1 cellular context compared by ENCODE assay signal in genomic region chr15:39426552-39427532, GRCh38.
A peak's percentile ranks its signal among the peaks of the same experiment; 100 is the strongest.
TF ChIP-seq lines count a peak whose summit lies in the region.

No MANE protein-coding gene starts in this region.

TF ChIP-seq in GM12878, 131 proteins besides CTCF, POLR2A, EP300 and RAD21 (continued from another document and continues in another):
- TF ChIP-seq, protein P1, sequence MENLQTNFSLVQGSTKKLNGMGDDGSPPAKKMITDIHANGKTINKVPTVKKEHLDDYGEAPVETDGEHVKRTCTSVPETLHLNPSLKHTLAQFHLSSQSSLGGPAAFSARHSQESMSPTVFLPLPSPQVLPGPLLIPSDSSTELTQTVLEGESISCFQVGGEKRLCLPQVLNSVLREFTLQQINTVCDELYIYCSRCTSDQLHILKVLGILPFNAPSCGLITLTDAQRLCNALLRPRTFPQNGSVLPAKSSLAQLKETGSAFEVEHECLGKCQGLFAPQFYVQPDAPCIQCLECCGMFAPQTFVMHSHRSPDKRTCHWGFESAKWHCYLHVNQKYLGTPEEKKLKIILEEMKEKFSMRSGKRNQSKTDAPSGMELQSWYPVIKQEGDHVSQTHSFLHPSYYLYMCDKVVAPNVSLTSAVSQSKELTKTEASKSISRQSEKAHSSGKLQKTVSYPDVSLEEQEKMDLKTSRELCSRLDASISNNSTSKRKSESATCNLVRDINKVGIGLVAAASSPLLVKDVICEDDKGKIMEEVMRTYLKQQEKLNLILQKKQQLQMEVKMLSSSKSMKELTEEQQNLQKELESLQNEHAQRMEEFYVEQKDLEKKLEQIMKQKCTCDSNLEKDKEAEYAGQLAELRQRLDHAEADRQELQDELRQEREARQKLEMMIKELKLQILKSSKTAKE (IDR thresholded peaks at IDR 0.05; ENCODE audit: low read depth, poor library complexity, severe bottlenecking), result peak; percentile 89
- TF ChIP-seq BACH1 (IDR thresholded peaks at IDR 0.05; ENCODE audit: borderline replicate concordance), result peak; percentile 57; the same call in 1 of the 2 replicates
- no peak for TF ChIP-seq ZNF217 (IDR thresholded peaks at IDR 0.05)
- no peak for TF ChIP-seq JUND (IDR thresholded peaks at IDR 0.05; ENCODE audit: low read depth, low read length)
- TF ChIP-seq NR2C1 (IDR thresholded peaks at IDR 0.05), result no peak
- TF ChIP-seq SREBF1 (IDR thresholded peaks at IDR 0.05; ENCODE audit: low read length), result no peak
- no peak for TF ChIP-seq NRF1 (conservative IDR thresholded peaks at IDR 0.05; ENCODE audit: low read depth, low read length)
- TF ChIP-seq ZBED1 (IDR thresholded peaks at IDR 0.05; ENCODE audit: borderline replicate concordance), result no peak
- TF ChIP-seq MEF2B (IDR thresholded peaks at IDR 0.05; ENCODE audit: partially characterized antibody, poor library complexity, severe bottlenecking), result peak; percentile 72
- TF ChIP-seq, protein P2, sequence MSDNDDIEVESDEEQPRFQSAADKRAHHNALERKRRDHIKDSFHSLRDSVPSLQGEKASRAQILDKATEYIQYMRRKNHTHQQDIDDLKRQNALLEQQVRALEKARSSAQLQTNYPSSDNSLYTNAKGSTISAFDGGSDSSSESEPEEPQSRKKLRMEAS (IDR thresholded peaks at IDR 0.05; ENCODE audit: low read depth, low read length), result peak; percentile 82
- TF ChIP-seq, protein P3, sequence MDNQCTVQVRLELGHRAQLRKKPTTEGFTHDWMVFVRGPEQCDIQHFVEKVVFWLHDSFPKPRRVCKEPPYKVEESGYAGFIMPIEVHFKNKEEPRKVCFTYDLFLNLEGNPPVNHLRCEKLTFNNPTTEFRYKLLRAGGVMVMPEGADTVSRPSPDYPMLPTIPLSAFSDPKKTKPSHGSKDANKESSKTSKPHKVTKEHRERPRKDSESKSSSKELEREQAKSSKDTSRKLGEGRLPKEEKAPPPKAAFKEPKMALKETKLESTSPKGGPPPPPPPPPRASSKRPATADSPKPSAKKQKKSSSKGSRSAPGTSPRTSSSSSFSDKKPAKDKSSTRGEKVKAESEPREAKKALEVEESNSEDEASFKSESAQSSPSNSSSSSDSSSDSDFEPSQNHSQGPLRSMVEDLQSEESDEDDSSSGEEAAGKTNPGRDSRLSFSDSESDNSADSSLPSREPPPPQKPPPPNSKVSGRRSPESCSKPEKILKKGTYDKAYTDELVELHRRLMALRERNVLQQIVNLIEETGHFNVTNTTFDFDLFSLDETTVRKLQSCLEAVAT (IDR thresholded peaks at IDR 0.05), result peak; percentile 92
- TF ChIP-seq DPF2 (IDR thresholded peaks at IDR 0.05), result peak; percentile 71
- no peak for TF ChIP-seq HDGF (IDR thresholded peaks at IDR 0.05)
- TF ChIP-seq ASH2L (IDR thresholded peaks at IDR 0.05; ENCODE audit: borderline replicate concordance, low read depth), result no peak
- TF ChIP-seq NFYA (IDR thresholded peaks at IDR 0.05; ENCODE audit: borderline replicate concordance, low read depth, low read length), result no peak
- peak; percentile 49; the same call in 1 of the 2 replicates for TF ChIP-seq JUNB (IDR thresholded peaks at IDR 0.05)
- TF ChIP-seq POU2F2 (IDR thresholded peaks at IDR 0.05; ENCODE audit: borderline replicate concordance, low read depth, low read length), result peak; percentile 67; the same call in 1 of the 3 replicates
- peak; percentile 64; the same call in 1 of the 2 replicates for TF ChIP-seq RCOR1 (conservative IDR thresholded peaks at IDR 0.05; ENCODE audit: low read depth, low read length)
- no peak for TF ChIP-seq E4F1 (IDR thresholded peaks at IDR 0.05; ENCODE audit: borderline replicate concordance, partially characterized antibody)
- TF ChIP-seq HCFC1 (IDR thresholded peaks at IDR 0.05; ENCODE audit: low read length), result no peak
- TF ChIP-seq YY1 (IDR thresholded peaks at IDR 0.05; ENCODE audit: low read depth, low read length), result 0 out of 2 replicates have a peak, but pooled peaks have one; percentile 21
- no peak for TF ChIP-seq MXI1 (IDR thresholded peaks at IDR 0.05; ENCODE audit: low read depth, low read length)
- no peak for TF ChIP-seq SUPT20H (IDR thresholded peaks at IDR 0.05; ENCODE audit: borderline replicate concordance, control insufficient read depth, low read depth, low read length)
- TF ChIP-seq NFXL1 (IDR thresholded peaks at IDR 0.05; ENCODE audit: borderline replicate concordance), result no peak
- TF ChIP-seq MTA3 (IDR thresholded peaks at IDR 0.05; ENCODE audit: borderline replicate concordance, low read length), result peak; percentile 88; the same call in 1 of the 2 replicates
- TF ChIP-seq, protein P4, sequence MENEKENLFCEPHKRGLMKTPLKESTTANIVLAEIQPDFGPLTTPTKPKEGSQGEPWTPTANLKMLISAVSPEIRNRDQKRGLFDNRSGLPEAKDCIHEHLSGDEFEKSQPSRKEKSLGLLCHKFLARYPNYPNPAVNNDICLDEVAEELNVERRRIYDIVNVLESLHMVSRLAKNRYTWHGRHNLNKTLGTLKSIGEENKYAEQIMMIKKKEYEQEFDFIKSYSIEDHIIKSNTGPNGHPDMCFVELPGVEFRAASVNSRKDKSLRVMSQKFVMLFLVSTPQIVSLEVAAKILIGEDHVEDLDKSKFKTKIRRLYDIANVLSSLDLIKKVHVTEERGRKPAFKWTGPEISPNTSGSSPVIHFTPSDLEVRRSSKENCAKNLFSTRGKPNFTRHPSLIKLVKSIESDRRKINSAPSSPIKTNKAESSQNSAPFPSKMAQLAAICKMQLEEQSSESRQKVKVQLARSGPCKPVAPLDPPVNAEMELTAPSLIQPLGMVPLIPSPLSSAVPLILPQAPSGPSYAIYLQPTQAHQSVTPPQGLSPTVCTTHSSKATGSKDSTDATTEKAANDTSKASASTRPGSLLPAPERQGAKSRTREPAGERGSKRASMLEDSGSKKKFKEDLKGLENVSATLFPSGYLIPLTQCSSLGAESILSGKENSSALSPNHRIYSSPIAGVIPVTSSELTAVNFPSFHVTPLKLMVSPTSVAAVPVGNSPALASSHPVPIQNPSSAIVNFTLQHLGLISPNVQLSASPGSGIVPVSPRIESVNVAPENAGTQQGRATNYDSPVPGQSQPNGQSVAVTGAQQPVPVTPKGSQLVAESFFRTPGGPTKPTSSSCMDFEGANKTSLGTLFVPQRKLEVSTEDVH (IDR thresholded peaks at IDR 0.05; ENCODE audit: low read depth, partially characterized antibody), result no peak
- TF ChIP-seq, protein P5, sequence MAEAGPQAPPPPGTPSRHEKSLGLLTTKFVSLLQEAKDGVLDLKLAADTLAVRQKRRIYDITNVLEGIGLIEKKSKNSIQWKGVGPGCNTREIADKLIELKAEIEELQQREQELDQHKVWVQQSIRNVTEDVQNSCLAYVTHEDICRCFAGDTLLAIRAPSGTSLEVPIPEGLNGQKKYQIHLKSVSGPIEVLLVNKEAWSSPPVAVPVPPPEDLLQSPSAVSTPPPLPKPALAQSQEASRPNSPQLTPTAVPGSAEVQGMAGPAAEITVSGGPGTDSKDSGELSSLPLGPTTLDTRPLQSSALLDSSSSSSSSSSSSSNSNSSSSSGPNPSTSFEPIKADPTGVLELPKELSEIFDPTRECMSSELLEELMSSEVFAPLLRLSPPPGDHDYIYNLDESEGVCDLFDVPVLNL (IDR thresholded peaks at IDR 0.05; ENCODE audit: low read depth, low read length), result no peak
- no peak for TF ChIP-seq KAT2A (conservative IDR thresholded peaks at IDR 0.05; ENCODE audit: control insufficient read depth, low read depth, low read length)
- TF ChIP-seq ZNF384 (IDR thresholded peaks at IDR 0.05; ENCODE audit: borderline replicate concordance, low read depth, low read length), result no peak
- peak; percentile 82 for TF ChIP-seq IKZF1 (conservative IDR thresholded peaks at IDR 0.05)
- 0 out of 2 replicates have a peak, but pooled peaks have one; percentile 40 for TF ChIP-seq WRNIP1 (IDR thresholded peaks at IDR 0.05; ENCODE audit: borderline replicate concordance, low read depth, low read length)
- TF ChIP-seq TAF1 (IDR thresholded peaks at IDR 0.05; ENCODE audit: borderline replicate concordance, low read depth, low read length), result no peak
- TF ChIP-seq, protein P6, sequence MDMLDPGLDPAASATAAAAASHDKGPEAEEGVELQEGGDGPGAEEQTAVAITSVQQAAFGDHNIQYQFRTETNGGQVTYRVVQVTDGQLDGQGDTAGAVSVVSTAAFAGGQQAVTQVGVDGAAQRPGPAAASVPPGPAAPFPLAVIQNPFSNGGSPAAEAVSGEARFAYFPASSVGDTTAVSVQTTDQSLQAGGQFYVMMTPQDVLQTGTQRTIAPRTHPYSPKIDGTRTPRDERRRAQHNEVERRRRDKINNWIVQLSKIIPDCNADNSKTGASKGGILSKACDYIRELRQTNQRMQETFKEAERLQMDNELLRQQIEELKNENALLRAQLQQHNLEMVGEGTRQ (IDR thresholded peaks at IDR 0.05; ENCODE audit: borderline replicate concordance, low read depth, low read length), result no peak; the same call in 1 of the 2 replicates
- no peak for TF ChIP-seq POLR2AphosphoS5 (IDR thresholded peaks at IDR 0.05; ENCODE audit: low read length)
- TF ChIP-seq EED (IDR thresholded peaks at IDR 0.05; ENCODE audit: low read depth), result peak; percentile 75
- TF ChIP-seq BHLHE40 (IDR thresholded peaks at IDR 0.05; ENCODE audit: borderline replicate concordance in 1 of 2, low read depth in 2 of 2, low read length in 1 of 2), result peak; percentile 99 to 100
- TF ChIP-seq MYC (IDR thresholded peaks at IDR 0.05; ENCODE audit: insufficient read depth, insufficient read length, insufficient replicate concordance, low read length, severe bottlenecking), result no peak
- peak; percentile 70 for TF ChIP-seq USF1 (IDR thresholded peaks at IDR 0.05; ENCODE audit: borderline replicate concordance, extremely low read length, insufficient read depth, low read depth, low read length)
- TF ChIP-seq CREM (IDR thresholded peaks at IDR 0.05; ENCODE audit: low read depth), result peak; percentile 82
- peak; percentile 76 for TF ChIP-seq FOXM1 (IDR thresholded peaks at IDR 0.05; ENCODE audit: low read depth, low read length)
- 0 out of 2 replicates have a peak, but pooled peaks have one; percentile 72 for TF ChIP-seq MEF2A (IDR thresholded peaks at IDR 0.05; ENCODE audit: insufficient read depth, low read depth, low read length)
- TF ChIP-seq EZH2 (IDR thresholded peaks at IDR 0.05; ENCODE audit: borderline replicate concordance, control insufficient read depth, low read depth, low read length), result no peak
- TF ChIP-seq, protein P7, sequence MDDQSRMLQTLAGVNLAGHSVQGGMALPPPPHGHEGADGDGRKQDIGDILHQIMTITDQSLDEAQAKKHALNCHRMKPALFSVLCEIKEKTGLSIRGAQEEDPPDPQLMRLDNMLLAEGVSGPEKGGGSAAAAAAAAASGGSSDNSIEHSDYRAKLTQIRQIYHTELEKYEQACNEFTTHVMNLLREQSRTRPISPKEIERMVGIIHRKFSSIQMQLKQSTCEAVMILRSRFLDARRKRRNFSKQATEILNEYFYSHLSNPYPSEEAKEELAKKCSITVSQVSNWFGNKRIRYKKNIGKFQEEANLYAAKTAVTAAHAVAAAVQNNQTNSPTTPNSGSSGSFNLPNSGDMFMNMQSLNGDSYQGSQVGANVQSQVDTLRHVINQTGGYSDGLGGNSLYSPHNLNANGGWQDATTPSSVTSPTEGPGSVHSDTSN (IDR thresholded peaks at IDR 0.05; ENCODE audit: insufficient replicate concordance, low read depth, low read length), result no peak
- TF ChIP-seq, protein P8, sequence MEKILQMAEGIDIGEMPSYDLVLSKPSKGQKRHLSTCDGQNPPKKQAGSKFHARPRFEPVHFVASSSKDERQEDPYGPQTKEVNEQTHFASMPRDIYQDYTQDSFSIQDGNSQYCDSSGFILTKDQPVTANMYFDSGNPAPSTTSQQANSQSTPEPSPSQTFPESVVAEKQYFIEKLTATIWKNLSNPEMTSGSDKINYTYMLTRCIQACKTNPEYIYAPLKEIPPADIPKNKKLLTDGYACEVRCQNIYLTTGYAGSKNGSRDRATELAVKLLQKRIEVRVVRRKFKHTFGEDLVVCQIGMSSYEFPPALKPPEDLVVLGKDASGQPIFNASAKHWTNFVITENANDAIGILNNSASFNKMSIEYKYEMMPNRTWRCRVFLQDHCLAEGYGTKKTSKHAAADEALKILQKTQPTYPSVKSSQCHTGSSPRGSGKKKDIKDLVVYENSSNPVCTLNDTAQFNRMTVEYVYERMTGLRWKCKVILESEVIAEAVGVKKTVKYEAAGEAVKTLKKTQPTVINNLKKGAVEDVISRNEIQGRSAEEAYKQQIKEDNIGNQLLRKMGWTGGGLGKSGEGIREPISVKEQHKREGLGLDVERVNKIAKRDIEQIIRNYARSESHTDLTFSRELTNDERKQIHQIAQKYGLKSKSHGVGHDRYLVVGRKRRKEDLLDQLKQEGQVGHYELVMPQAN (conservative IDR thresholded peaks at IDR 0.05), result no peak
- TF ChIP-seq RELA (IDR thresholded peaks at IDR 0.05; ENCODE audit: borderline replicate concordance, partially characterized antibody), result peak; percentile 70
- peak; percentile 96 for TF ChIP-seq TBL1XR1 (IDR thresholded peaks at IDR 0.05; ENCODE audit: low read depth, low read length)
- TF ChIP-seq BMI1 (IDR thresholded peaks at IDR 0.05; ENCODE audit: borderline replicate concordance), result peak; percentile 68; the same call in 1 of the 2 replicates
- peak in 1 of 2 experiments; percentile 86; a peak in 2 of 4 replicates for TF ChIP-seq ETV6 (conservative IDR thresholded peaks at IDR 0.05 in 1 of 2, IDR thresholded peaks at IDR 0.05 in 1 of 2; ENCODE audit: borderline replicate concordance in 1 of 2, low read depth in 1 of 2)
- no peak for TF ChIP-seq KDM1A (IDR thresholded peaks at IDR 0.05; ENCODE audit: borderline replicate concordance)
- peak; percentile 75 for TF ChIP-seq RAD51 (IDR thresholded peaks at IDR 0.05)
- TF ChIP-seq STAT1 (conservative IDR thresholded peaks at IDR 0.05), result no peak
- no peak for TF ChIP-seq SRF (IDR thresholded peaks at IDR 0.05; ENCODE audit: low read depth in 2 of 2, low read length in 2 of 2)
- no peak; a peak in 1 of 4 replicates for TF ChIP-seq CEBPB (IDR thresholded peaks at IDR 0.05; ENCODE audit: borderline replicate concordance in 1 of 2, low read depth in 2 of 2, low read length in 2 of 2)
- peak; percentile 80 for TF ChIP-seq MTA2 (IDR thresholded peaks at IDR 0.05; ENCODE audit: low read depth)
- TF ChIP-seq CBX3 (IDR thresholded peaks at IDR 0.05; ENCODE audit: borderline replicate concordance, low read depth), result no peak
